Comparison of ENCODE assay signal across 9 cellular contexts in genomic region chr9:124257070-124257864, GRCh38. TPM values are rescaled to one million over a fixed set of nuclear protein-coding genes. Genes with fewer than 3 reads are reported as not detected.
DNase-seq lines count a peak whose midpoint lies in the region; ATAC-seq, FAIRE-seq and TF ChIP-seq lines count a peak whose summit lies in the region.
"Had no signal": no experiment of that assay in that cellular context is flagged by ENCODE, and none has a peak within 500 bp of the region (broad histone marks: within the 10 kb centered on the region; RNA-seq: fewer than 3 reads in every experiment).

No MANE protein-coding gene starts in this region.

- in situ Hi-C loops in K562 (cut with MboI), result no loop called here

- H2BK5ac ChIP-seq in mesendoderm (ENCODE audit: low read length), result no peak overlapping the region

- H3K4me2 ChIP-seq in K562 (ENCODE audit: insufficient read depth, low read length), result peak overlapping the region; percentile 51
- peak overlapping the region; percentile 19 for H3K4me2 ChIP-seq in mesendoderm (ENCODE audit: low read length)

- ATAC-seq in HG02885 (IDR thresholded peaks at IDR 0.05; ENCODE audit: poor library complexity, unreplicated experiment) (peak; percentile 6), K562 (no peak), aorta (ENCODE audit: low FRiP score) (no peak), HG02938 (IDR thresholded peaks at IDR 0.05; ENCODE audit: unreplicated experiment) (no peak), HG02973 (IDR thresholded peaks at IDR 0.05; ENCODE audit: unreplicated experiment) (no peak), HG02981 (IDR thresholded peaks at IDR 0.05; ENCODE audit: unreplicated experiment) (no peak)

- H3K9me1 ChIP-seq in K562 (ENCODE audit: control insufficient read depth, insufficient read depth, low read length), result no peaks in the 10 kb centered on the region

- H3K79me2 ChIP-seq in K562 (ENCODE audit: control insufficient read depth, insufficient read depth, low read length), result peaks cover 27% of the 10 kb centered on the region
- H3K79me2 ChIP-seq in mesendoderm (ENCODE audit: control insufficient read depth, insufficient read depth, low read length), result peaks cover 13% of the 10 kb centered on the region

- peaks cover 6% of the 10 kb centered on the region for H4K20me1 ChIP-seq in K562 (replicated peaks; ENCODE audit: control insufficient read depth, insufficient read depth, low read length)

- peaks cover 17 to 24% of the 10 kb centered on the region in 2 experiments; a peak in 4 of 5 replicates for H3K4me1 ChIP-seq in K562 (replicated peaks in 1 of 2; ENCODE audit: control insufficient read depth in 2 of 2, insufficient read depth in 2 of 2, low read length in 2 of 2)
- peaks cover 7% of the 10 kb centered on the region for H3K4me1 ChIP-seq in mesendoderm (ENCODE audit: control insufficient read depth, low read depth, low read length)
- H3K4me1 ChIP-seq in aorta (ENCODE audit: control insufficient read depth in 1 of 2, insufficient read depth in 2 of 2, low read length in 2 of 2), result peaks cover 2% of the 10 kb centered on the region in 2 donors

- H2BK120ac ChIP-seq in mesendoderm (ENCODE audit: low read depth, low read length), result no peak overlapping the region

- no peak overlapping the region for H2BK15ac ChIP-seq in mesendoderm (replicated peaks; ENCODE audit: low read depth)

- H2AK5ac ChIP-seq in mesendoderm (ENCODE audit: low read length), result no peak overlapping the region

- no peak for TF ChIP-seq POLR2A in K562 (conservative IDR thresholded peaks at IDR 0.05)

- TF ChIP-seq CTCF in BJ (IDR thresholded peaks at IDR 0.05; ENCODE audit: insufficient read depth, low read depth, low read length) (no peak), K562 (IDR thresholded peaks at IDR 0.05 in 2 of 3, conservative IDR thresholded peaks at IDR 0.05 in 1 of 3; ENCODE audit: insufficient read depth in 2 of 3, low read depth in 1 of 3, low read length in 3 of 3) (no peak)

- peak overlapping the region; percentile 91 for H3K18ac ChIP-seq in mesendoderm (ENCODE audit: low read length)

- POLR2A ChIA-PET in BJ (lab: Charles Lee) (no interaction called here), K562 (lab: Yijun Ruan, JAX) (interaction anchor here (1.0 to 1.1 kb wide), 3 partner anchors 8 to 19 kb away, joined by 3 to 4 read pairs (median 4); no protein-coding TSS in a partner anchor)

- H3K4ac ChIP-seq in mesendoderm (ENCODE audit: low read depth, low read length), result no peak overlapping the region

- H3K27me3 ChIP-seq in BJ (ENCODE audit: control insufficient read depth, insufficient read depth, low read length) (no peaks in the 10 kb centered on the region), K562 (ENCODE audit: control insufficient read depth in 2 of 2, insufficient read depth in 2 of 2, low read length in 2 of 2) (peaks cover 3 to 20% of the 10 kb centered on the region in 2 experiments), mesendoderm (ENCODE audit: insufficient read depth, low read length, poor library complexity) (no peaks in the 10 kb centered on the region), aorta (ENCODE audit: control insufficient read depth in 1 of 2, insufficient read depth in 2 of 2, low read length in 1 of 2) (no peaks in the 10 kb centered on the region)

- H3K4me3 ChIP-seq in BJ (ENCODE audit: low read depth, low read length) (peak overlapping the region; percentile 79), K562 (peak overlapping the region; percentile 59), mesendoderm (ENCODE audit: low read length) (peak overlapping the region; percentile 15), aorta (ENCODE audit: low read length in 2 of 2) (peak overlapping the region; percentile 67 to 87)

- no peak for FAIRE-seq in K562 (lab: Jason Lieb, UNC)
- FAIRE-seq: islet of Langerhans had no signal

- no TSS peak for BruUV-seq in K562 (replicated peaks; lab: Mats Ljungman, UMichigan)

- peak overlapping the region; percentile 72 for H3K56ac ChIP-seq in mesendoderm (ENCODE audit: low read length)

- no peak for TF ChIP-seq RAD21 in K562 (CRISPR knock-in tag; conservative IDR thresholded peaks at IDR 0.05 in 1 of 2, IDR thresholded peaks at IDR 0.05 in 1 of 2)

- 44% methylated on average over 27 of the region's 32 CpGs for WGBS in K562 (ENCODE audit: insufficient coverage, low coverage, missing lambda C conversion rate)
- no CpG with 5 or more reads among the region's 32 CpGs for WGBS in mesendoderm (ENCODE audit: extremely low coverage, insufficient coverage, low lambda C conversion rate)
- 34 to 35% methylated on average over 30 to 32 of the region's 32 CpGs for WGBS in aorta, 2 donors

- H3K27ac ChIP-seq in K562 (ENCODE audit: extremely low read depth, low read depth, low read length) (no peak overlapping the region), mesendoderm (ENCODE audit: low read depth, low read length) (no peak overlapping the region), aorta (ENCODE audit: low read depth in 1 of 2, low read length in 2 of 2) (peak overlapping the region in 1 of 2 donors; percentile 45)

- no peak overlapping the region for H3K23ac ChIP-seq in mesendoderm (ENCODE audit: low read length)

- H3K79me1 ChIP-seq in mesendoderm (ENCODE audit: low read length), result peaks cover 7% of the 10 kb centered on the region

- intact Hi-C loops in K562 (cut with micrococcal nuclease) (no loop called here), aorta (cut with DNase I) (loop anchor here (5.0 to 10.0 kb wide), 3 partner anchors 50 to 132 kb away; no protein-coding TSS in a partner anchor)

- TF ChIP-seq EP300 in K562 (IDR thresholded peaks at IDR 0.05; ENCODE audit: low read length), result no peak

- no peak overlapping the region for H4K5ac ChIP-seq in mesendoderm (ENCODE audit: low read length)

- CTCF ChIA-PET in BJ (lab: Yijun Ruan, JAX) (interaction anchor here (0.6 to 1.4 kb wide), 3 partner anchors 19 to 547 kb away, joined by 3 to 5 read pairs (median 4); no protein-coding TSS in a partner anchor), K562 (lab: Yijun Ruan, JAX; ENCODE audit: low intra/inter-chr PET ratio) (no interaction called here)

- no peak overlapping the region for H4K8ac ChIP-seq in mesendoderm (ENCODE audit: low read depth, low read length)

- H3K9ac ChIP-seq in K562 (ENCODE audit: insufficient read depth in 1 of 2, low read depth in 2 of 2, low read length in 2 of 2) (peak overlapping the region in 1 of 2 experiments; percentile 88; a peak in 2 of 4 replicates), mesendoderm (ENCODE audit: low read length) (peak overlapping the region; percentile 44)

- DNase-seq in BJ (ENCODE audit: low read depth) (no peak), K562 (ENCODE audit: extremely low read depth in 1 of 4, low spot score in 3 of 4) (no peak), mesendoderm (peak; percentile 58), aorta (peak; percentile 52 to 77)

- no peak overlapping the region for H2AFZ ChIP-seq in K562 (ENCODE audit: low read depth, low read length)

- H3K36me3 ChIP-seq in BJ (ENCODE audit: control insufficient read depth, insufficient read depth, low read length) (no peaks in the 10 kb centered on the region), K562 (ENCODE audit: control insufficient read depth, insufficient read depth, low read length) (no peaks in the 10 kb centered on the region; the same call in 2 of the 3 replicates), mesendoderm (ENCODE audit: control insufficient read depth, insufficient read depth, low read length) (no peaks in the 10 kb centered on the region), aorta (ENCODE audit: control insufficient read depth in 1 of 2, insufficient read depth in 2 of 2, low read length in 1 of 2) (no peaks in the 10 kb centered on the region)

- H3K9me3 ChIP-seq in K562 (replicated peaks; ENCODE audit: control insufficient read depth, insufficient read depth, low read depth, low read length), result no peaks in the 10 kb centered on the region
- no peaks in the 10 kb centered on the region for H3K9me3 ChIP-seq in aorta (ENCODE audit: control insufficient read depth, low read length)

TF ChIP-seq in K562, 482 proteins besides CTCF, POLR2A, EP300 and RAD21 (continues in another document):
- TF ChIP-seq PHF20 (IDR thresholded peaks at IDR 0.05; ENCODE audit: partially characterized antibody), result peak; percentile 40
- TF ChIP-seq TFAP4 (CRISPR knock-in tag; IDR thresholded peaks at IDR 0.05; ENCODE audit: borderline replicate concordance), result no peak
- TF ChIP-seq MAX (CRISPR knock-in tag; IDR thresholded peaks at IDR 0.05), result no peak
- no peak for TF ChIP-seq SRSF7 (optimal IDR thresholded peaks at IDR 0.05; ENCODE audit: low read depth, low read length)

RNA-seq across cellular contexts. Expression of gene NEK6, which starts 0.5 kb away (rescaled TPM):
- 71.1 and 73.6 TPM in 2 replicates for polyA plus RNA-seq in BJ (2011; rRNA removed)
- 72.5 and 76.5 TPM in 2 replicates for polyA minus RNA-seq in BJ (2011; rRNA and poly(A)+ RNA removed)
- 11.0 and 26.4 TPM in 2 replicates for total RNA-seq in K562 (2011; cell fraction: chromatin; rRNA removed; ENCODE audit: low replicate concordance)
- 6.4 and 7.7 TPM in 2 replicates for total RNA-seq in K562 (2011; cell fraction: nucleolus; rRNA removed)
- 8.4 and 9.9 TPM in 2 replicates for total RNA-seq in K562 (2011; cell fraction: nucleoplasm; rRNA removed)
- 8.0 and 11.4 TPM in 2 replicates for total RNA-seq in K562 (2014; rRNA removed)
- total RNA-seq in K562 (2014; rRNA removed; fragmentation: Illumina TruSeq; extraction: Trizol), result 6.1 and 6.9 TPM in 2 replicates
- 7.9 and 8.4 TPM in 2 replicates for total RNA-seq in K562 (2015; rRNA removed; fragmentation: Illumina TruSeq; extraction: Trizol)
- total RNA-seq in K562 (2021), result 19.0 and 19.7 TPM in 2 replicates
- 12.1 and 27.8 TPM in 2 replicates for polyA plus RNA-seq in K562 (2011; rRNA removed)
- 20.4 and 25.6 TPM in 2 replicates for polyA plus RNA-seq in K562 (2011; cell fraction: cytosol; rRNA removed)
- 13.6 and 24.6 TPM in 2 replicates for polyA plus RNA-seq in K562 (2011; cell fraction: nucleus; rRNA removed)
- polyA plus RNA-seq in K562 (2012), result 8.5 and 12.5 TPM in 2 replicates
- 12.5 and 12.9 TPM in 2 replicates for polyA plus RNA-seq in K562 (2014; fragmentation: Illumina TruSeq; extraction: Trizol)
- polyA plus RNA-seq in K562 (2014; fragmentation: Nextera tagmentation; extraction: Ambion mirVana), result 1 to 10 TPM; 3.1 to 3.5 TPM
- 9.5 and 13.1 TPM in 2 replicates for polyA plus RNA-seq in K562 (2014; rRNA removed)
- 24.9 and 49.3 TPM in 2 replicates for polyA minus RNA-seq in K562 (2011; rRNA and poly(A)+ RNA removed)
- polyA minus RNA-seq in K562 (2011; cell fraction: cytosol; rRNA and poly(A)+ RNA removed), result 10.0 and 18.9 TPM in 2 replicates
- 4.8 and 27.3 TPM in 2 replicates for polyA minus RNA-seq in K562 (2011; cell fraction: nucleus; rRNA and poly(A)+ RNA removed)
- polyA plus RNA-seq in mesendoderm (2013, experiment 1 of 2), result 12.8 TPM
- polyA plus RNA-seq in mesendoderm (2013, experiment 2 of 2), result 13.7 TPM
- total RNA-seq in aorta, result 10 to 100 TPM; 60.5 to 72.8 TPM
- 10 to 100 TPM in 1 of 2 donors, 1 to 10 TPM in 1; 8.2 to 13.4 TPM for polyA plus RNA-seq in aorta

Comparison
In these comparisons a context has a peak if more than half of its experiments do, and no peak if none do; other contexts are left out.
1. DNase-seq: peak in mesendoderm (single experiment) and aorta (2 of 2); none in BJ (single experiment) and K562 (0 of 4).
2. H3K4me3 ChIP-seq: peak in every context shown above with its lines; median percentile 79 in BJ; 77 in aorta; 59 in K562; 15 in mesendoderm.